ENCODE assay signal across 2 cellular contexts in genomic region chr11:9574806-9575530, GRCh38.
TF ChIP-seq lines count a peak whose summit lies in the region.

No MANE protein-coding gene starts in this region.

TF ChIP-seq in SK-N-SH treated with all-trans-retinoic acid at 6 μM for 48 hours, 23 proteins besides CTCF, POLR2A, EP300 and RAD21 (continued from another document):
- TF ChIP-seq, protein P1, sequence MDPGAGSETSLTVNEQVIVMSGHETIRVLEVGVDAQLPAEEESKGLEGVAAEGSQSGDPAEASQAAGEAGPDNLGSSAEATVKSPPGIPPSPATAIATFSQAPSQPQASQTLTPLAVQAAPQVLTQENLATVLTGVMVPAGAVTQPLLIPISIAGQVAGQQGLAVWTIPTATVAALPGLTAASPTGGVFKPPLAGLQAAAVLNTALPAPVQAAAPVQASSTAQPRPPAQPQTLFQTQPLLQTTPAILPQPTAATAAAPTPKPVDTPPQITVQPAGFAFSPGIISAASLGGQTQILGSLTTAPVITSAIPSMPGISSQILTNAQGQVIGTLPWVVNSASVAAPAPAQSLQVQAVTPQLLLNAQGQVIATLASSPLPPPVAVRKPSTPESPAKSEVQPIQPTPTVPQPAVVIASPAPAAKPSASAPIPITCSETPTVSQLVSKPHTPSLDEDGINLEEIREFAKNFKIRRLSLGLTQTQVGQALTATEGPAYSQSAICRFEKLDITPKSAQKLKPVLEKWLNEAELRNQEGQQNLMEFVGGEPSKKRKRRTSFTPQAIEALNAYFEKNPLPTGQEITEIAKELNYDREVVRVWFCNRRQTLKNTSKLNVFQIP (CRISPR knock-in tag; IDR thresholded peaks at IDR 0.05; ENCODE audit: borderline replicate concordance, low read depth), result no peak
- TF ChIP-seq ZNF8 (CRISPR knock-in tag; IDR thresholded peaks at IDR 0.05) (no peak), ZFP3 (CRISPR knock-in tag; IDR thresholded peaks at IDR 0.05) (no peak), PPARA (CRISPR knock-in tag; IDR thresholded peaks at IDR 0.05; ENCODE audit: borderline replicate concordance) (no peak), ISL1 (CRISPR knock-in tag; IDR thresholded peaks at IDR 0.05) (no peak), ZNF565 (CRISPR knock-in tag; conservative IDR thresholded peaks at IDR 0.05; ENCODE audit: low read depth) (no peak), CSRNP3 (CRISPR knock-in tag; IDR thresholded peaks at IDR 0.05) (no peak), OSR1 (CRISPR knock-in tag; IDR thresholded peaks at IDR 0.05) (no peak)
- TF ChIP-seq, protein P2, sequence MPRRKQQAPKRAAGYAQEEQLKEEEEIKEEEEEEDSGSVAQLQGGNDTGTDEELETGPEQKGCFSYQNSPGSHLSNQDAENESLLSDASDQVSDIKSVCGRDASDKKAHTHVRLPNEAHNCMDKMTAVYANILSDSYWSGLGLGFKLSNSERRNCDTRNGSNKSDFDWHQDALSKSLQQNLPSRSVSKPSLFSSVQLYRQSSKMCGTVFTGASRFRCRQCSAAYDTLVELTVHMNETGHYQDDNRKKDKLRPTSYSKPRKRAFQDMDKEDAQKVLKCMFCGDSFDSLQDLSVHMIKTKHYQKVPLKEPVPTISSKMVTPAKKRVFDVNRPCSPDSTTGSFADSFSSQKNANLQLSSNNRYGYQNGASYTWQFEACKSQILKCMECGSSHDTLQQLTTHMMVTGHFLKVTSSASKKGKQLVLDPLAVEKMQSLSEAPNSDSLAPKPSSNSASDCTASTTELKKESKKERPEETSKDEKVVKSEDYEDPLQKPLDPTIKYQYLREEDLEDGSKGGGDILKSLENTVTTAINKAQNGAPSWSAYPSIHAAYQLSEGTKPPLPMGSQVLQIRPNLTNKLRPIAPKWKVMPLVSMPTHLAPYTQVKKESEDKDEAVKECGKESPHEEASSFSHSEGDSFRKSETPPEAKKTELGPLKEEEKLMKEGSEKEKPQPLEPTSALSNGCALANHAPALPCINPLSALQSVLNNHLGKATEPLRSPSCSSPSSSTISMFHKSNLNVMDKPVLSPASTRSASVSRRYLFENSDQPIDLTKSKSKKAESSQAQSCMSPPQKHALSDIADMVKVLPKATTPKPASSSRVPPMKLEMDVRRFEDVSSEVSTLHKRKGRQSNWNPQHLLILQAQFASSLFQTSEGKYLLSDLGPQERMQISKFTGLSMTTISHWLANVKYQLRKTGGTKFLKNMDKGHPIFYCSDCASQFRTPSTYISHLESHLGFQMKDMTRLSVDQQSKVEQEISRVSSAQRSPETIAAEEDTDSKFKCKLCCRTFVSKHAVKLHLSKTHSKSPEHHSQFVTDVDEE (CRISPR knock-in tag; IDR thresholded peaks at IDR 0.05), result no peak

TF ChIP-seq in HepG2, 621 proteins besides CTCF, POLR2A, EP300 and RAD21 (continued from another document and continues in another):
- TF ChIP-seq ZFP1 (CRISPR knock-in tag; IDR thresholded peaks at IDR 0.05) (no peak), GFI1 (CRISPR knock-in tag; IDR thresholded peaks at IDR 0.05; ENCODE audit: borderline replicate concordance) (peak; percentile 52; the same call in 1 of the 2 replicates), SOX13 (IDR thresholded peaks at IDR 0.05) (no peak), SOX13 (CRISPR knock-in tag; conservative IDR thresholded peaks at IDR 0.05 in 1 of 2, IDR thresholded peaks at IDR 0.05 in 1 of 2) (0 out of 4 replicates have a peak, but pooled peaks of 1 of the 2 experiments have one; percentile 17), SP4 (CRISPR knock-in tag; IDR thresholded peaks at IDR 0.05) (no peak), PTBP1 (IDR thresholded peaks at IDR 0.05; ENCODE audit: low read depth, low read length, poor library complexity, severe bottlenecking) (no peak), ASH2L (IDR thresholded peaks at IDR 0.05; ENCODE audit: insufficient read length, low read depth, low read length) (peak; percentile 29), ZNF441 (CRISPR knock-in tag; IDR thresholded peaks at IDR 0.05; ENCODE audit: borderline replicate concordance) (peak; percentile 19; the same call in 1 of the 2 replicates), KDM5B (CRISPR knock-in tag; IDR thresholded peaks at IDR 0.05; ENCODE audit: borderline replicate concordance) (0 out of 2 replicates have a peak, but pooled peaks have one; percentile 38), AKAP8 (CRISPR knock-in tag; IDR thresholded peaks at IDR 0.05) (peak; percentile 32; the same call in 1 of the 2 replicates), KDM4B (CRISPR knock-in tag; IDR thresholded peaks at IDR 0.05) (0 out of 2 replicates have a peak, but pooled peaks have one; percentile 14), ATF2 (CRISPR knock-in tag; IDR thresholded peaks at IDR 0.05) (peak; percentile 13; the same call in 1 of the 2 replicates), KAT7 (CRISPR knock-in tag; IDR thresholded peaks at IDR 0.05; ENCODE audit: borderline replicate concordance) (peak; percentile 67; the same call in 1 of the 2 replicates), KMT2A (CRISPR knock-in tag; IDR thresholded peaks at IDR 0.05) (peak; percentile 25; the same call in 1 of the 2 replicates), TAF1 (CRISPR knock-in tag; IDR thresholded peaks at IDR 0.05) (peak; percentile 27; the same call in 1 of the 2 replicates), ZNF546 (CRISPR knock-in tag; conservative IDR thresholded peaks at IDR 0.05) (peak; percentile 43; the same call in 1 of the 2 replicates), GATAD2A (CRISPR knock-in tag; IDR thresholded peaks at IDR 0.05) (peak; percentile 49), PHF8 (CRISPR knock-in tag; IDR thresholded peaks at IDR 0.05) (peak; percentile 53), ZNF230 (CRISPR knock-in tag; IDR thresholded peaks at IDR 0.05) (no peak), TARDBP (CRISPR knock-in tag; IDR thresholded peaks at IDR 0.05) (0 out of 2 replicates have a peak, but pooled peaks have one; percentile 12), NRL (CRISPR knock-in tag; IDR thresholded peaks at IDR 0.05; ENCODE audit: borderline replicate concordance) (0 out of 2 replicates have a peak, but pooled peaks have one; percentile 43), CREB1 (IDR thresholded peaks at IDR 0.05) (no peak), CREB1 (CRISPR knock-in tag; IDR thresholded peaks at IDR 0.05) (peak; percentile 39; the same call in 1 of the 2 replicates), ZNF543 (CRISPR knock-in tag; IDR thresholded peaks at IDR 0.05) (0 out of 2 replicates have a peak, but pooled peaks have one; percentile 17), HDAC1 (CRISPR knock-in tag; IDR thresholded peaks at IDR 0.05) (peak; percentile 20; the same call in 1 of the 2 replicates), ZNF501 (CRISPR knock-in tag; IDR thresholded peaks at IDR 0.05) (peak; percentile 60), MEIS1 (CRISPR knock-in tag; IDR thresholded peaks at IDR 0.05; ENCODE audit: borderline replicate concordance) (no peak), POLR2G (IDR thresholded peaks at IDR 0.05; ENCODE audit: low read depth, low read length) (peak; percentile 47; the same call in 1 of the 2 replicates), AGO2 (optimal IDR thresholded peaks at IDR 0.05; ENCODE audit: low read depth, low read length) (peak; percentile 84), PHF20 (CRISPR knock-in tag; IDR thresholded peaks at IDR 0.05) (peak; percentile 30; the same call in 1 of the 2 replicates), FOXC1 (CRISPR knock-in tag; IDR thresholded peaks at IDR 0.05; ENCODE audit: borderline replicate concordance) (peak; percentile 54; the same call in 1 of the 2 replicates), NR2F1 (CRISPR knock-in tag; IDR thresholded peaks at IDR 0.05) (0 out of 4 replicates have a peak, but pooled peaks of 1 of the 2 experiments have one; percentile 9), SAP130 (CRISPR knock-in tag; IDR thresholded peaks at IDR 0.05; ENCODE audit: low read depth) (peak; percentile 80), ZMAT3 (CRISPR knock-in tag; conservative IDR thresholded peaks at IDR 0.05) (0 out of 2 replicates have a peak, but pooled peaks have one; percentile 23), RBM39 (IDR thresholded peaks at IDR 0.05; ENCODE audit: low read depth, low read length, poor library complexity, severe bottlenecking) (peak; percentile 3), ZNF562 (CRISPR knock-in tag; IDR thresholded peaks at IDR 0.05; ENCODE audit: borderline replicate concordance) (no peak), KLF11 (CRISPR knock-in tag; IDR thresholded peaks at IDR 0.05) (0 out of 2 replicates have a peak, but pooled peaks have one; percentile 72), TBX2 (CRISPR knock-in tag; IDR thresholded peaks at IDR 0.05; ENCODE audit: borderline replicate concordance) (peak; percentile 33), ZSCAN9 (CRISPR knock-in tag; IDR thresholded peaks at IDR 0.05; ENCODE audit: borderline replicate concordance) (no peak), RXRA (CRISPR knock-in tag; IDR thresholded peaks at IDR 0.05) (no peak), POLR2AphosphoS5 (IDR thresholded peaks at IDR 0.05; ENCODE audit: low read depth, low read length) (0 out of 2 replicates have a peak, but pooled peaks have one; percentile 36), ZXDC (CRISPR knock-in tag; IDR thresholded peaks at IDR 0.05) (peak; percentile 33; the same call in 1 of the 2 replicates), ZNF879 (CRISPR knock-in tag; IDR thresholded peaks at IDR 0.05) (peak; percentile 78; the same call in 1 of the 2 replicates), ZFY (CRISPR knock-in tag; IDR thresholded peaks at IDR 0.05) (peak; percentile 39), ZFP36 (IDR thresholded peaks at IDR 0.05; ENCODE audit: borderline replicate concordance, low read depth, low read length, partially characterized antibody) (no peak), SIN3A (IDR thresholded peaks at IDR 0.05; ENCODE audit: borderline replicate concordance, low read depth, low read length) (0 out of 2 replicates have a peak, but pooled peaks have one; percentile 64), THAP7 (CRISPR knock-in tag; IDR thresholded peaks at IDR 0.05) (0 out of 2 replicates have a peak, but pooled peaks have one; percentile 36), ZNF558 (CRISPR knock-in tag; IDR thresholded peaks at IDR 0.05; ENCODE audit: borderline replicate concordance) (0 out of 2 replicates have a peak, but pooled peaks have one; percentile 61)
- TF ChIP-seq, protein P3, sequence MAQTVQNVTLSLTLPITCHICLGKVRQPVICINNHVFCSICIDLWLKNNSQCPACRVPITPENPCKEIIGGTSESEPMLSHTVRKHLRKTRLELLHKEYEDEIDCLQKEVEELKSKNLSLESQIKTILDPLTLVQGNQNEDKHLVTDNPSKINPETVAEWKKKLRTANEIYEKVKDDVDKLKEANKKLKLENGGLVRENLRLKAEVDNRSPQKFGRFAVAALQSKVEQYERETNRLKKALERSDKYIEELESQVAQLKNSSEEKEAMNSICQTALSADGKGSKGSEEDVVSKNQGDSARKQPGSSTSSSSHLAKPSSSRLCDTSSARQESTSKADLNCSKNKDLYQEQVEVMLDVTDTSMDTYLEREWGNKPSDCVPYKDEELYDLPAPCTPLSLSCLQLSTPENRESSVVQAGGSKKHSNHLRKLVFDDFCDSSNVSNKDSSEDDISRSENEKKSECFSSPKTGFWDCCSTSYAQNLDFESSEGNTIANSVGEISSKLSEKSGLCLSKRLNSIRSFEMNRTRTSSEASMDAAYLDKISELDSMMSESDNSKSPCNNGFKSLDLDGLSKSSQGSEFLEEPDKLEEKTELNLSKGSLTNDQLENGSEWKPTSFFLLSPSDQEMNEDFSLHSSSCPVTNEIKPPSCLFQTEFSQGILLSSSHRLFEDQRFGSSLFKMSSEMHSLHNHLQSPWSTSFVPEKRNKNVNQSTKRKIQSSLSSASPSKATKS (CRISPR knock-in tag; IDR thresholded peaks at IDR 0.05), result no peak
- TF ChIP-seq, protein P4, sequence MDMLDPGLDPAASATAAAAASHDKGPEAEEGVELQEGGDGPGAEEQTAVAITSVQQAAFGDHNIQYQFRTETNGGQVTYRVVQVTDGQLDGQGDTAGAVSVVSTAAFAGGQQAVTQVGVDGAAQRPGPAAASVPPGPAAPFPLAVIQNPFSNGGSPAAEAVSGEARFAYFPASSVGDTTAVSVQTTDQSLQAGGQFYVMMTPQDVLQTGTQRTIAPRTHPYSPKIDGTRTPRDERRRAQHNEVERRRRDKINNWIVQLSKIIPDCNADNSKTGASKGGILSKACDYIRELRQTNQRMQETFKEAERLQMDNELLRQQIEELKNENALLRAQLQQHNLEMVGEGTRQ (IDR thresholded peaks at IDR 0.05; ENCODE audit: low read depth, low read length), result no peak
- TF ChIP-seq, protein P4 (CRISPR knock-in tag; IDR thresholded peaks at IDR 0.05; ENCODE audit: borderline replicate concordance), result 0 out of 2 replicates have a peak, but pooled peaks have one; percentile 35
